ENCODE assay signal across 1 cellular context in genomic region chr12:18421840-18422239, GRCh38.
TF ChIP-seq lines count a peak whose summit lies in the region.

No MANE protein-coding gene starts in this region.

TF ChIP-seq in IMR-90, 13 proteins besides CTCF, POLR2A, EP300 and RAD21:
- TF ChIP-seq RCOR1 (IDR thresholded peaks at IDR 0.05; ENCODE audit: insufficient replicate concordance, low read length) (no peak), CEBPB (IDR thresholded peaks at IDR 0.05; ENCODE audit: low read depth, low read length) (no peak), BHLHE40 (IDR thresholded peaks at IDR 0.05; ENCODE audit: low read depth, low read length) (no peak), NFE2L2 (IDR thresholded peaks at IDR 0.05; ENCODE audit: low read depth, low read length) (no peak), MXI1 (IDR thresholded peaks at IDR 0.05; ENCODE audit: borderline replicate concordance, low read depth, low read length) (no peak)
- TF ChIP-seq, protein P1, sequence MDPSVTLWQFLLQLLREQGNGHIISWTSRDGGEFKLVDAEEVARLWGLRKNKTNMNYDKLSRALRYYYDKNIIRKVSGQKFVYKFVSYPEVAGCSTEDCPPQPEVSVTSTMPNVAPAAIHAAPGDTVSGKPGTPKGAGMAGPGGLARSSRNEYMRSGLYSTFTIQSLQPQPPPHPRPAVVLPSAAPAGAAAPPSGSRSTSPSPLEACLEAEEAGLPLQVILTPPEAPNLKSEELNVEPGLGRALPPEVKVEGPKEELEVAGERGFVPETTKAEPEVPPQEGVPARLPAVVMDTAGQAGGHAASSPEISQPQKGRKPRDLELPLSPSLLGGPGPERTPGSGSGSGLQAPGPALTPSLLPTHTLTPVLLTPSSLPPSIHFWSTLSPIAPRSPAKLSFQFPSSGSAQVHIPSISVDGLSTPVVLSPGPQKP (IDR thresholded peaks at IDR 0.05; ENCODE audit: borderline replicate concordance, low read depth, low read length) = no peak
